In genomic region chr16:27404163-27404823, GRCh38 we compare ENCODE assay signal across 13 cellular contexts. TPM values are rescaled to one million over a fixed set of nuclear protein-coding genes. Genes with fewer than 3 reads are reported as not detected.
DNase-seq lines count a peak whose midpoint lies in the region; ATAC-seq and TF ChIP-seq lines count a peak whose summit lies in the region.
"Had no signal": no experiment of that assay in that cellular context is flagged by ENCODE, and none has a peak within 500 bp of the region (broad histone marks: within the 10 kb centered on the region; RNA-seq: fewer than 3 reads in every experiment).

No MANE protein-coding gene starts in this region.

- no peak overlapping the region for H3K27ac ChIP-seq in upper lobe of right lung
- no peak overlapping the region for H3K27ac ChIP-seq in WERI-Rb-1
- H3K27ac ChIP-seq: brain microvascular endothelial cell, tibial nerve had no signal

- H3K9me3 ChIP-seq in mononuclear cell (ENCODE audit: low read depth, low read length) (no peaks in the 10 kb centered on the region), upper lobe of right lung (no peaks in the 10 kb centered on the region), WERI-Rb-1 (ENCODE audit: severe bottlenecking) (no peaks in the 10 kb centered on the region)
- H3K9me3 ChIP-seq: heart right ventricle had no signal

- TF ChIP-seq CTCF in upper lobe of right lung (IDR thresholded peaks at IDR 0.05) (no peak), WERI-Rb-1 (IDR thresholded peaks at IDR 0.05; ENCODE audit: low read depth, low read length) (no peak)

- DNase-seq in activated naive CD4-positive, alpha-beta T cell treated with anti-CD3 and anti-CD28 coated beads for 36 hours = peak; percentile 81
- DNase-seq in activated naive CD4-positive, alpha-beta T cell treated with Interleukin-2 at 50 U/mL for 16 hours = no peak
- no peak for DNase-seq in activated CD4-positive, alpha-beta memory T cell treated with anti-CD3 and anti-CD28 coated beads, Interleukin-2, amount 10 ng/mL, durations not matched to agents 7 days and 5 days
- DNase-seq in upper lobe of right lung (no peak), NCI-H128 (lab: John Stamatoyannopoulos, UW; ENCODE audit: unreplicated experiment) (no peak), WERI-Rb-1 (no peak), EL (no peak)
- DNase-seq: brain microvascular endothelial cell, heart right ventricle, NCI-H1092 had no signal

- H3K4me1 Mint-ChIP-seq in activated naive CD4-positive, alpha-beta T cell treated with anti-CD3 and anti-CD28 coated beads for 36 hours (ENCODE audit: low read depth) = peaks cover 56% of the 10 kb centered on the region
- peaks cover 85% of the 10 kb centered on the region for H3K4me1 Mint-ChIP-seq in activated CD4-positive, alpha-beta memory T cell treated with anti-CD3 and anti-CD28 coated beads, Interleukin-2, amount 10 ng/mL, durations not matched to agents 7 days and 5 days

- POLR2A ChIA-PET in activated CD4-positive, alpha-beta memory T cell treated with anti-CD3 and anti-CD28 coated beads, Interleukin-2, amount 10 ng/mL, durations not matched to agents 7 days and 5 days (lab: Charles Lee) = interaction anchor here (0.9 to 9.3 kb wide), 17 partner anchors 12 to 205 kb away, joined by 3 to 80 read pairs (median 5); partner anchors contain the start of gene KDM8

- H3K36me3 Mint-ChIP-seq in activated naive CD4-positive, alpha-beta T cell treated with anti-CD3 and anti-CD28 coated beads for 36 hours (ENCODE audit: low read depth) = peaks cover 64% of the 10 kb centered on the region
- H3K36me3 Mint-ChIP-seq in activated CD4-positive, alpha-beta memory T cell treated with anti-CD3 and anti-CD28 coated beads, Interleukin-2, amount 10 ng/mL, durations not matched to agents 7 days and 5 days (ENCODE audit: low read depth) = peaks cover 30% of the 10 kb centered on the region

- H3K4me3 Mint-ChIP-seq in activated naive CD4-positive, alpha-beta T cell treated with anti-CD3 and anti-CD28 coated beads for 36 hours = peak overlapping the region; percentile 98
- peak overlapping the region; percentile 92 for H3K4me3 Mint-ChIP-seq in activated CD4-positive, alpha-beta memory T cell treated with anti-CD3 and anti-CD28 coated beads, Interleukin-2, amount 10 ng/mL, durations not matched to agents 7 days and 5 days

- no peaks in the 10 kb centered on the region for H3K27me3 Mint-ChIP-seq in activated naive CD4-positive, alpha-beta T cell treated with anti-CD3 and anti-CD28 coated beads for 36 hours (ENCODE audit: low read depth)
- H3K27me3 Mint-ChIP-seq in activated CD4-positive, alpha-beta memory T cell treated with anti-CD3 and anti-CD28 coated beads, Interleukin-2, amount 10 ng/mL, durations not matched to agents 7 days and 5 days = peaks cover 6% of the 10 kb centered on the region

- H3K36me3 ChIP-seq in upper lobe of right lung (no peaks in the 10 kb centered on the region), WERI-Rb-1 (no peaks in the 10 kb centered on the region)
- H3K36me3 ChIP-seq: brain microvascular endothelial cell, heart right ventricle, tibial nerve had no signal

- ATAC-seq in upper lobe of right lung = no peak
- ATAC-seq: heart right ventricle had no signal

- H3K4me1 ChIP-seq in mononuclear cell (ENCODE audit: insufficient read depth, low read length) (peaks cover 85% of the 10 kb centered on the region), upper lobe of right lung (peaks cover 17% of the 10 kb centered on the region)

- peak overlapping the region; percentile 51 for H3K4me3 ChIP-seq in mononuclear cell (ENCODE audit: low read length)
- peak overlapping the region; percentile 31 for H3K4me3 ChIP-seq in upper lobe of right lung
- no peak overlapping the region for H3K4me3 ChIP-seq in WERI-Rb-1 (ENCODE audit: low read depth, low read length)

- CTCF ChIA-PET in activated naive CD4-positive, alpha-beta T cell treated with anti-CD3 and anti-CD28 coated beads for 36 hours (lab: Charles Lee) = interaction anchor here (0.6 to 2.7 kb wide), 11 partner anchors 26 to 251 kb away, joined by 3 to 20 read pairs (median 7); no protein-coding TSS in a partner anchor
- CTCF ChIA-PET in activated CD4-positive, alpha-beta memory T cell treated with anti-CD3 and anti-CD28 coated beads, Interleukin-2, amount 10 ng/mL, durations not matched to agents 7 days and 5 days (lab: Charles Lee) = interaction anchor here (0.7 to 1.8 kb wide), 14 partner anchors 29 to 235 kb away, joined by 3 to 8 read pairs (median 4); no protein-coding TSS in a partner anchor

- intact Hi-C loops in activated naive CD4-positive, alpha-beta T cell treated with anti-CD3 and anti-CD28 coated beads for 36 hours (cut with micrococcal nuclease) = loop anchor here (1.0 to 10.0 kb wide), 3 partner anchors 86 to 781 kb away; no protein-coding TSS in a partner anchor
- intact Hi-C loops in upper lobe of right lung (cut with DNase I) = no loop called here

- H3K27me3 ChIP-seq in mononuclear cell (ENCODE audit: insufficient read depth, low read length) (no peaks in the 10 kb centered on the region), upper lobe of right lung (no peaks in the 10 kb centered on the region), WERI-Rb-1 (ENCODE audit: insufficient read depth, low read depth, severe bottlenecking) (no peaks in the 10 kb centered on the region)
- H3K27me3 ChIP-seq: brain microvascular endothelial cell had no signal

- peak overlapping the region; percentile 100 for H3K27ac Mint-ChIP-seq in activated naive CD4-positive, alpha-beta T cell treated with anti-CD3 and anti-CD28 coated beads for 36 hours
- H3K27ac Mint-ChIP-seq in activated CD4-positive, alpha-beta memory T cell treated with anti-CD3 and anti-CD28 coated beads, Interleukin-2, amount 10 ng/mL, durations not matched to agents 7 days and 5 days = peak overlapping the region; percentile 96
- H3K27ac Mint-ChIP-seq: progenitor cell of endocrine pancreas had no signal

- H3K9me3 Mint-ChIP-seq in activated naive CD4-positive, alpha-beta T cell treated with anti-CD3 and anti-CD28 coated beads for 36 hours = no peaks in the 10 kb centered on the region
- no peaks in the 10 kb centered on the region for H3K9me3 Mint-ChIP-seq in activated CD4-positive, alpha-beta memory T cell treated with anti-CD3 and anti-CD28 coated beads, Interleukin-2, amount 10 ng/mL, durations not matched to agents 7 days and 5 days

RNA-seq across cellular contexts. Expression of gene IL21R, which starts 2.3 kb away (rescaled TPM):
- total RNA-seq in activated naive CD4-positive, alpha-beta T cell treated with anti-CD3 and anti-CD28 coated beads for 36 hours = 10 to 100 TPM; 93.8 to 99.2 TPM
- total RNA-seq in activated CD4-positive, alpha-beta memory T cell treated with anti-CD3 and anti-CD28 coated beads, Interleukin-2, amount 10 ng/mL, durations not matched to agents 7 days and 5 days = 10 to 100 TPM; 29.2 to 29.5 TPM
- total RNA-seq in mononuclear cell (21.1 TPM), upper lobe of right lung (3.9 TPM)
- total RNA-seq: progenitor cell of endocrine pancreas had no signal
